In genomic region chr11:33716236-33716635, GRCh38 we compare ENCODE assay signal across 8 cellular contexts. TPM values are rescaled to one million over a fixed set of nuclear protein-coding genes. Genes with fewer than 3 reads are reported as not detected.
DNase-seq lines count a peak whose midpoint lies in the region; ATAC-seq and TF ChIP-seq lines count a peak whose summit lies in the region.

No MANE protein-coding gene starts in this region.

- H3K4me2 ChIP-seq in DND-41 (ENCODE audit: insufficient read depth, low read length) (no peak overlapping the region), KMS-11 (no peak overlapping the region), mammary epithelial cell (ENCODE audit: insufficient read depth, low read depth, low read length) (peak overlapping the region; percentile 52)

- no peaks in the 10 kb centered on the region for H3K4me1 Mint-ChIP-seq in activated T-cell treated with anti-CD3 and anti-CD28 coated beads, Interleukin-2, amount 50 U/mL, for 4 hours (ENCODE audit: low read depth)

- H3K36me3 ChIP-seq in DND-41 (ENCODE audit: insufficient read depth, low read length) (no peaks in the 10 kb centered on the region), KMS-11 (ENCODE audit: insufficient read depth) (peaks cover 13% of the 10 kb centered on the region; the same call in 1 of the 2 replicates), mammary epithelial cell (ENCODE audit: insufficient read depth, low read length) (peaks cover 66% of the 10 kb centered on the region), mucosa of descending colon (ENCODE audit: low read depth) (no peaks in the 10 kb centered on the region)

- H3K27ac ChIP-seq in DND-41 (ENCODE audit: low read length) (no peak overlapping the region), KMS-11 (no peak overlapping the region), mammary epithelial cell (ENCODE audit: insufficient read depth, low read depth, low read length) (peak overlapping the region; percentile 93)

- intact Hi-C loops in mammary epithelial cell (cut with micrococcal nuclease) (loop anchor here (1.0 kb wide), 5 partner anchors 13 to 113 kb away; partner anchors contain the start of gene CD59), mucosa of descending colon (cut with DNase I, micrococcal nuclease) (no loop called here)

- H3K4me3 ChIP-seq in DND-41 (ENCODE audit: low read depth in 1 of 2, low read length in 2 of 2) (no peak overlapping the region), KMS-11 (IDR thresholded peaks at IDR 0.05; ENCODE audit: insufficient read depth, low read depth, low read length) (no peak overlapping the region), mammary epithelial cell (replicated peaks in 1 of 3; ENCODE audit: insufficient read depth in 1 of 3, low read depth in 2 of 3, low read length in 3 of 3) (no peak overlapping the region), mucosa of descending colon (no peak overlapping the region)

- H3K36me3 Mint-ChIP-seq in activated T-cell treated with anti-CD3 and anti-CD28 coated beads, Interleukin-2, amount 50 U/mL, for 4 hours (ENCODE audit: insufficient read depth), result peaks cover 25% of the 10 kb centered on the region

- CTCF ChIA-PET in mammary epithelial cell (lab: Charles Lee; ENCODE audit: low non-redundant PET), result interaction anchor here (0.9 to 2.4 kb wide), 2 partner anchors 24 to 26 kb away, joined by 3 to 39 read pairs; no protein-coding TSS in a partner anchor

- WGBS in mammary epithelial cell (ENCODE audit: low coverage, missing lambda C conversion rate), result 0% methylated on average over 2 of the region's 2 CpGs

- H2AFZ ChIP-seq in DND-41 (ENCODE audit: low read depth, low read length) (no peak overlapping the region), KMS-11 (ENCODE audit: low read depth) (no peak overlapping the region), mammary epithelial cell (ENCODE audit: low read depth, low read length) (no peak overlapping the region)

- H3K4me3 Mint-ChIP-seq in activated T-cell treated with anti-CD3 and anti-CD28 coated beads, Interleukin-2, amount 50 U/mL, for 4 hours, result no peak overlapping the region

- no peaks in the 10 kb centered on the region for H3K79me2 ChIP-seq in DND-41 (ENCODE audit: insufficient read depth, low read length)
- peaks cover 31% of the 10 kb centered on the region; the same call in 1 of the 2 replicates for H3K79me2 ChIP-seq in KMS-11 (ENCODE audit: insufficient read depth, low read depth)
- H3K79me2 ChIP-seq in mammary epithelial cell (ENCODE audit: insufficient read depth, low read length), result peaks cover 89% of the 10 kb centered on the region

- H3K4me1 ChIP-seq in DND-41 (ENCODE audit: insufficient read depth, low read length) (no peaks in the 10 kb centered on the region), KMS-11 (ENCODE audit: low read depth, poor library complexity, severe bottlenecking) (peaks cover 23% of the 10 kb centered on the region), mammary epithelial cell (ENCODE audit: insufficient read depth, low read length) (peaks cover 59% of the 10 kb centered on the region), mucosa of descending colon (ENCODE audit: low read depth) (peaks cover 10% of the 10 kb centered on the region)

- ATAC-seq in DND-41 (ENCODE audit: insufficient read depth, low read depth), result no peak
- ATAC-seq in mucosa of descending colon, result peak; percentile 45
- no peak for ATAC-seq in HG02938 (IDR thresholded peaks at IDR 0.05; ENCODE audit: unreplicated experiment)
- no peak for ATAC-seq in activated T-cell treated with anti-CD3 and anti-CD28 coated beads, Interleukin-2, amount 50 U/mL, for 4 hours

- H3K9me3 ChIP-seq in DND-41 (ENCODE audit: insufficient read depth, low read length, severe bottlenecking) (no peaks in the 10 kb centered on the region), mammary epithelial cell (replicated peaks; ENCODE audit: insufficient read depth, low read length) (no peaks in the 10 kb centered on the region), mucosa of descending colon (no peaks in the 10 kb centered on the region)

- H3K27me3 ChIP-seq in DND-41 (ENCODE audit: insufficient read depth, low read length, poor library complexity), result peaks cover 3% of the 10 kb centered on the region
- H3K27me3 ChIP-seq in KMS-11 (ENCODE audit: insufficient read depth, low read depth), result no peaks in the 10 kb centered on the region
- no peaks in the 10 kb centered on the region for H3K27me3 ChIP-seq in mammary epithelial cell (ENCODE audit: insufficient read depth, low read length)

- H3K9ac ChIP-seq in DND-41 (ENCODE audit: low read depth, low read length), result no peak overlapping the region
- H3K9ac ChIP-seq in KMS-11, result no peak overlapping the region
- peak overlapping the region; percentile 72 for H3K9ac ChIP-seq in mammary epithelial cell (ENCODE audit: insufficient read depth, low read length)

- H3K9me3 Mint-ChIP-seq in activated T-cell treated with anti-CD3 and anti-CD28 coated beads, Interleukin-2, amount 50 U/mL, for 4 hours, result no peaks in the 10 kb centered on the region

- no peaks in the 10 kb centered on the region for H3K27me3 Mint-ChIP-seq in activated T-cell treated with anti-CD3 and anti-CD28 coated beads, Interleukin-2, amount 50 U/mL, for 4 hours (ENCODE audit: low read depth)

- in situ Hi-C loops in mammary epithelial cell (cut with MboI; ENCODE audit: low sequenced_read_pairs in 2 of 2), result no loop called here

- no TSS peak for BruUV-seq in mammary epithelial cell (replicated peaks; lab: Mats Ljungman, UMichigan)

- H4K20me1 ChIP-seq in DND-41 (ENCODE audit: insufficient read depth, low read length) (no peaks in the 10 kb centered on the region), KMS-11 (ENCODE audit: insufficient read depth) (peaks cover 9% of the 10 kb centered on the region; the same call in 1 of the 2 replicates), mammary epithelial cell (ENCODE audit: insufficient read depth, low read length) (no peaks in the 10 kb centered on the region)

- dilution Hi-C loops in mammary epithelial cell (cut with HindIII; ENCODE audit: low sequenced_read_pairs), result no loop called here

- no peak for DNase-seq in DND-41
- DNase-seq in mammary epithelial cell, result peak; percentile 80
- DNase-seq in mucosa of descending colon, result no peak
- DNase-seq in COR-L47 (lab: John Stamatoyannopoulos, UW), result no peak
- no peak for DNase-seq in activated T-cell treated with anti-CD3 and anti-CD28 coated beads, Interleukin-2, amount 50 U/mL, for 4 hours
- no peak for DNase-seq in activated effector memory CD4-positive, alpha-beta T cell treated with Interleukin-2 at 50 U/mL for 16 hours

- TF ChIP-seq CTCF in DND-41 (IDR thresholded peaks at IDR 0.05; ENCODE audit: borderline replicate concordance, extremely low read depth, low read length, poor library complexity, severe bottlenecking), result peak; percentile 26
- peak; percentile 37; the same call in 1 of the 2 replicates for TF ChIP-seq CTCF in KMS-11 (conservative IDR thresholded peaks at IDR 0.05; ENCODE audit: low read depth, low read length)
- TF ChIP-seq CTCF in mammary epithelial cell (conservative IDR thresholded peaks at IDR 0.05 in 1 of 2, IDR thresholded peaks at IDR 0.05 in 1 of 2; ENCODE audit: extremely low read depth in 1 of 2, insufficient read depth in 1 of 2, low read depth in 1 of 2, low read length in 2 of 2), result peak; percentile 44 to 58
- TF ChIP-seq CTCF in mucosa of descending colon (IDR thresholded peaks at IDR 0.05), result no peak

RNA-seq across cellular contexts. Expression of gene C11orf91, which starts 15.6 kb away (rescaled TPM):
- 1 to 10 TPM in 1 of 2 donors, not detected in 1; 7.6 TPM for total RNA-seq in mammary epithelial cell
- 0.08 TPM for polyA plus RNA-seq in mammary epithelial cell
- not detected for polyA minus RNA-seq in mammary epithelial cell
- total RNA-seq in mucosa of descending colon, result under 1 TPM; 0.51 to 0.70 (median 0.58) TPM
- total RNA-seq in activated T-cell treated with anti-CD3 and anti-CD28 coated beads, Interleukin-2, amount 50 U/mL, for 4 hours, result not detected

RNA-seq across cellular contexts. Expression of gene CD59, which starts 20.0 kb away (rescaled TPM):
- 1,000 to 10,000 TPM; 1,038 to 1,326 TPM for total RNA-seq in mammary epithelial cell
- 1,397 TPM for polyA plus RNA-seq in mammary epithelial cell
- polyA minus RNA-seq in mammary epithelial cell, result 796 TPM
- 100 to 1,000 TPM; 317 to 382 (median 381) TPM for total RNA-seq in mucosa of descending colon
- 10 to 100 TPM; 27.8 to 44.8 (median 30.0) TPM for total RNA-seq in activated T-cell treated with anti-CD3 and anti-CD28 coated beads, Interleukin-2, amount 50 U/mL, for 4 hours

RNA-seq across cellular contexts. Expression of gene FBXO3, which starts 58.1 kb away (rescaled TPM):
- total RNA-seq in mammary epithelial cell (10 to 100 TPM; 27.6 to 44.8 TPM), mucosa of descending colon (10 to 100 TPM; 27.3 to 36.0 (median 34.5) TPM)
- polyA plus RNA-seq in mammary epithelial cell, result 33.0 TPM
- polyA minus RNA-seq in mammary epithelial cell, result 44.2 TPM
- 10 to 100 TPM; 14.4 to 16.2 (median 14.8) TPM for total RNA-seq in activated T-cell treated with anti-CD3 and anti-CD28 coated beads, Interleukin-2, amount 50 U/mL, for 4 hours

Comparison
In these comparisons a context has a peak if more than half of its experiments do, and no peak if none do; other contexts are left out.
1. RNA of gene CD59, which starts 20.0 kb away (total RNA-seq): 1,038 to 1,326 TPM in mammary epithelial cell and 317 to 382 TPM in mucosa of descending colon; 27.8 to 44.8 TPM in activated T-cell treated with anti-CD3 and anti-CD28 coated beads, Interleukin-2, amount 50 U/mL, for 4 hours; every median in the first group is over 4 times any median in the second.